In genomic region chr1:215146252-215146975, GRCh38 we compare ENCODE assay signal across 8 cellular contexts.
DNase-seq lines count a peak whose midpoint lies in the region; ATAC-seq and TF ChIP-seq lines count a peak whose summit lies in the region.

No MANE protein-coding gene starts in this region.

- no peaks in the 10 kb centered on the region for H3K9me3 Mint-ChIP-seq in endothelial cell (ENCODE audit: unreplicated experiment)

- H3K27me3 Mint-ChIP-seq in endothelial cell (ENCODE audit: unreplicated experiment) = no peaks in the 10 kb centered on the region

- H3K4me1 ChIP-seq in gastroesophageal sphincter = no peaks in the 10 kb centered on the region

- ATAC-seq in gastroesophageal sphincter = no peak

- H3K36me3 ChIP-seq in gastroesophageal sphincter = no peaks in the 10 kb centered on the region

- no peak for TF ChIP-seq POLR2A in gastroesophageal sphincter (IDR thresholded peaks at IDR 0.05)

- H3K9me3 ChIP-seq in gastroesophageal sphincter = peaks cover 0 to 15% (median 0%) of the 10 kb centered on the region in 3 donors

- H3K4me1 Mint-ChIP-seq in endothelial cell (ENCODE audit: unreplicated experiment) = no peaks in the 10 kb centered on the region

- DNase-seq in SIG-M5 treated with dmso at 0.1 percent for 504 hours (lab: John Stamatoyannopoulos, UW; ENCODE audit: unreplicated experiment) (peak; percentile 86), SIG-M5 (lab: John Stamatoyannopoulos, UW) (no peak), NCI-H82 treated with DMSO at 0.1 percent for 48 hours (lab: John Stamatoyannopoulos, UW; ENCODE audit: unreplicated experiment) (peak; percentile 18), endothelial cell (ENCODE audit: low spot score) (peak; percentile 7), smooth muscle cell of the brain vasculature (ENCODE audit: low read depth, low spot score) (peak; percentile 40), amniotic stem cell (lab: John Stamatoyannopoulos, UW) (no peak)
- DNase-seq in stimulated activated CD4-positive, alpha-beta T cell treated with anti-CD3 and anti-CD28 coated beads, Interleukin-4, amount 100 ng/mL, for 4 hours = no peak

- H3K27ac Mint-ChIP-seq in endothelial cell (ENCODE audit: unreplicated experiment) = no peak overlapping the region

- no peak overlapping the region for H3K4me3 Mint-ChIP-seq in endothelial cell (ENCODE audit: unreplicated experiment)

- TF ChIP-seq CTCF in endothelial cell (IDR thresholded peaks at IDR 0.05; ENCODE audit: unreplicated experiment) (no peak), gastroesophageal sphincter (IDR thresholded peaks at IDR 0.05) (no peak)

- H3K27ac ChIP-seq in gastroesophageal sphincter = no peak overlapping the region

- no peaks in the 10 kb centered on the region for H3K36me3 Mint-ChIP-seq in endothelial cell (ENCODE audit: low read depth, unreplicated experiment)

- 54 to 66% methylated on average over 8 of the region's 8 CpGs for WGBS in gastroesophageal sphincter (ENCODE audit: low coverage in 1 of 2), 2 donors

- H3K27me3 ChIP-seq in gastroesophageal sphincter = no peaks in the 10 kb centered on the region

- no peak overlapping the region for H3K4me3 ChIP-seq in gastroesophageal sphincter

- no peak for TF ChIP-seq EP300 in gastroesophageal sphincter (IDR thresholded peaks at IDR 0.05)

Comparison
In these comparisons a context has a peak if more than half of its experiments do, and no peak if none do; other contexts are left out.
1. DNase-seq: peak in SIG-M5 treated with dmso at 0.1 percent for 504 hours (single experiment), NCI-H82 treated with DMSO at 0.1 percent for 48 hours (single experiment), endothelial cell (single experiment) and smooth muscle cell of the brain vasculature (single experiment); none in SIG-M5 (single experiment), stimulated activated CD4-positive, alpha-beta T cell treated with anti-CD3 and anti-CD28 coated beads, Interleukin-4, amount 100 ng/mL, for 4 hours (0 of 2) and amniotic stem cell (single experiment).